1 cellular context compared by ENCODE assay signal in the genomic region with DNA sequence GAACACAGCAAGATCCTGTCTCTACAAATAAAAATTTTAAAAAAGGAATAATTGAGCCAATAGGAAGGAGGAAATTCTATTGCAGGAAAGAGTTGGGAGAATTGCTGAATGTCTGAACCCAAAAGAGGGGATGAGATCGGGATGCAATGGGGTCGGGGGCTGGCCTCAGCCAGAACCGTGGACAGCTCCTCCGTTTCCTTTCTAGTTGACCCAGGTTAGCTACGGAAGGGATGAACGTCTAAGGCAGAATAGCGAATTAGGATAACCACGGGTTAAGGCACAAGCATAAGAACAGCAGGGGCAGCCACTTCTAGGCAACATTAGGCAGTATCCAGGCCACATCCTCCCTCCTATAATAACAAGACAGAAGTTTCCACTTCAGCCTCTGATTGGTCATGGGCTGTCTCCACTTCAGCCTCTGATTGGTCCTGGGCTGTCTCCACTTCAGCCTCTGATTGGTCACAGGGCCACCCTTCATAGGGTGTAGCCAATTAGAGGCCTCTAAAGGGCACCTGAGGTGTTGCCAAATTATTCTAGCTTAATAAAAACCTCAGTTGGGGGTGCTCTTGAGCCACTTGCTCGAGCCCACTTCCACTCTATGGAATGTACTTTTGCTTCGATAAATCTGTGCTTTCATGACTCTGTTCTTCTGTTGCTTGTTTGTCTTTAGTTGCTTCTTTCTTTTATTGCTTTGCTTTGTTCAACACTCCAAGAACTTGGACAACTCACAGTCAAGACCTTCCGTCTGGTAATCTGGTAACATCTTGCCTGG.
TF ChIP-seq lines count a peak whose summit lies in the region.

No MANE protein-coding gene starts in this region.

TF ChIP-seq in GM12878, 131 proteins besides CTCF, POLR2A, EP300 and RAD21 (continued from another document):
- no peak for TF ChIP-seq E4F1 (IDR thresholded peaks at IDR 0.05; ENCODE audit: borderline replicate concordance, partially characterized antibody)
- TF ChIP-seq GABPA (IDR thresholded peaks at IDR 0.05; ENCODE audit: low read depth): no peak
- no peak for TF ChIP-seq ZBED1 (IDR thresholded peaks at IDR 0.05; ENCODE audit: borderline replicate concordance)
- TF ChIP-seq RB1 (IDR thresholded peaks at IDR 0.05; ENCODE audit: borderline replicate concordance): no peak
- no peak for TF ChIP-seq CREM (IDR thresholded peaks at IDR 0.05; ENCODE audit: low read depth)
- TF ChIP-seq, protein P1, sequence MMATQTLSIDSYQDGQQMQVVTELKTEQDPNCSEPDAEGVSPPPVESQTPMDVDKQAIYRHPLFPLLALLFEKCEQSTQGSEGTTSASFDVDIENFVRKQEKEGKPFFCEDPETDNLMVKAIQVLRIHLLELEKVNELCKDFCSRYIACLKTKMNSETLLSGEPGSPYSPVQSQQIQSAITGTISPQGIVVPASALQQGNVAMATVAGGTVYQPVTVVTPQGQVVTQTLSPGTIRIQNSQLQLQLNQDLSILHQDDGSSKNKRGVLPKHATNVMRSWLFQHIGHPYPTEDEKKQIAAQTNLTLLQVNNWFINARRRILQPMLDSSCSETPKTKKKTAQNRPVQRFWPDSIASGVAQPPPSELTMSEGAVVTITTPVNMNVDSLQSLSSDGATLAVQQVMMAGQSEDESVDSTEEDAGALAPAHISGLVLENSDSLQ (IDR thresholded peaks at IDR 0.05): peak; percentile 60; the same call in 1 of the 2 replicates
- TF ChIP-seq STAT3 (IDR thresholded peaks at IDR 0.05; ENCODE audit: low read depth, low read length): no peak
- no peak for TF ChIP-seq MEF2A (IDR thresholded peaks at IDR 0.05; ENCODE audit: insufficient read depth, low read depth, low read length)
- TF ChIP-seq, protein P2, sequence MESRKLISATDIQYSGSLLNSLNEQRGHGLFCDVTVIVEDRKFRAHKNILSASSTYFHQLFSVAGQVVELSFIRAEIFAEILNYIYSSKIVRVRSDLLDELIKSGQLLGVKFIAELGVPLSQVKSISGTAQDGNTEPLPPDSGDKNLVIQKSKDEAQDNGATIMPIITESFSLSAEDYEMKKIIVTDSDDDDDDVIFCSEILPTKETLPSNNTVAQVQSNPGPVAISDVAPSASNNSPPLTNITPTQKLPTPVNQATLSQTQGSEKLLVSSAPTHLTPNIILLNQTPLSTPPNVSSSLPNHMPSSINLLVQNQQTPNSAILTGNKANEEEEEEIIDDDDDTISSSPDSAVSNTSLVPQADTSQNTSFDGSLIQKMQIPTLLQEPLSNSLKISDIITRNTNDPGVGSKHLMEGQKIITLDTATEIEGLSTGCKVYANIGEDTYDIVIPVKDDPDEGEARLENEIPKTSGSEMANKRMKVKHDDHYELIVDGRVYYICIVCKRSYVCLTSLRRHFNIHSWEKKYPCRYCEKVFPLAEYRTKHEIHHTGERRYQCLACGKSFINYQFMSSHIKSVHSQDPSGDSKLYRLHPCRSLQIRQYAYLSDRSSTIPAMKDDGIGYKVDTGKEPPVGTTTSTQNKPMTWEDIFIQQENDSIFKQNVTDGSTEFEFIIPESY (IDR thresholded peaks at IDR 0.05): no peak
- TF ChIP-seq FOS (IDR thresholded peaks at IDR 0.05; ENCODE audit: borderline replicate concordance, extremely low read depth, insufficient read length): peak; percentile 35
